ENCODE assay signal across 17 cellular contexts in the genomic region with DNA sequence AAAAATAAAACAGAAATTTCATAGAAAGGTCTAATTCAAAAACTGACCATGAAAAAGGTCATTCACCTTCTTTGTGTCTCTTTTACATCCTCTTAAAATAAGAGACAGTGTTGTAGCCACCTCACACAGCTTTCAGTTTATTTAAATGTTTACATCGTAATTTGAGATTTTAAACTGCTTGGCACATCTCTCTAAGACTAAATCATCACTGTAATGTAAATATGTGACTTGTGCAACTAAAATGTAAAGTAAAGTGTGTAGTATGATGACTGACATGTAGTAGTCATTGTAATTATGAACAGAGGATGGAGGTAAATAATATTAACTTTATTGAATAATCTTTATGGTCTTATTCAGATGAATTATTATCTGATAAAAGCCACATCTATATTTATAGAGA.
"Had no signal": no experiment of that assay in that cellular context is flagged by ENCODE, and none has a peak within 500 bp of the region (broad histone marks: within the 10 kb centered on the region; RNA-seq: fewer than 3 reads in every experiment).

No MANE protein-coding gene starts in this region.

- FAIRE-seq: small intestine had no signal

- DNase-seq: activated CD4-positive, alpha-beta T cell treated with anti-CD3 and anti-CD28 coated beads for 36 hours; activated CD8-positive, alpha-beta memory T cell treated with anti-CD3 and anti-CD28 coated beads, Interleukin-2, amount 50 U/mL, for 4 hours; activated CD8-positive, alpha-beta T cell treated with anti-CD3 and anti-CD28 coated beads for 36 hours; activated T-cell treated with anti-CD3 and anti-CD28 coated beads, Interleukin-2, amount 50 U/mL, for 72 hours; caudate nucleus; cortex of kidney; effector CD8-positive, alpha-beta T cell; hippocampal formation; left colon; mucosa of descending colon; natural killer cell; right cardiac atrium; small intestine; T-helper 9 cell; tibial artery; uterus had no signal

- ATAC-seq: activated CD4-positive, alpha-beta T cell treated with anti-CD3 and anti-CD28 coated beads for 36 hours; activated CD8-positive, alpha-beta T cell treated with anti-CD3 and anti-CD28 coated beads for 36 hours; activated T-cell treated with anti-CD3 and anti-CD28 coated beads, Interleukin-2, amount 50 U/mL, for 72 hours; left colon; mucosa of descending colon; natural killer cell; right cardiac atrium; stimulated activated effector memory CD8-positive, alpha-beta T cell treated with anti-CD3 and anti-CD28 coated beads, Interleukin-12 subunit alpha, Interleukin-12 subunit beta, amount 100 ng/mL, for 72 hours had no signal
